Comparison of ENCODE assay signal across 10 cellular contexts in the genomic region with DNA sequence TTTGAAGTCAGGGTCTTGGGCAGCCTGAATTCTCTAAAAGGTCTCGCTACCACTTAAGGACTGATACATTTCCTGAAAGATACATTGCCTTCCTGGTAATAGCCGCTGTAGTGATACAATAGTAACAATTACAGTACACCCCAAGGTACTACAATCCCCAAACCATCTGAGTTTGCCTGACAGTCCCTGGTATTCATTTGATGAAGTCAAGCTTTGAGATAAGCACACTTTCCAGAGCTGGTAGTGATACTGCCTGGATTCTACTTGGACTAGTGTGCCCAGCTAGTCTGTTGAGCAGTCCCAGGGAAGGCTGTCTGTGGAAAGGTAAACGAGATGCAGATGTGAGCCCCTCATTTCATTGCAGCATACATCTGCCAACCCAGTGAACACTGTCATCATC. TPM values are rescaled to one million over a fixed set of nuclear protein-coding genes. Genes with fewer than 3 reads are reported as not detected.
DNase-seq lines count a peak whose midpoint lies in the region; ATAC-seq, FAIRE-seq and TF ChIP-seq lines count a peak whose summit lies in the region.
"Had no signal": no experiment of that assay in that cellular context is flagged by ENCODE, and none has a peak within 500 bp of the region (broad histone marks: within the 10 kb centered on the region; RNA-seq: fewer than 3 reads in every experiment).

No MANE protein-coding gene starts in this region.

- H3K27ac ChIP-seq in KMS-11 (peak overlapping the region; percentile 15; the same call in 1 of the 2 replicates), keratinocyte (ENCODE audit: control insufficient read depth, insufficient read depth, low read length) (peak overlapping the region; percentile 95), A673 (ENCODE audit: low read depth, low read length, poor library complexity, severe bottlenecking) (no peak overlapping the region)

- no peaks in the 10 kb centered on the region for H4K20me1 ChIP-seq in KMS-11 (ENCODE audit: insufficient read depth)
- no peaks in the 10 kb centered on the region for H4K20me1 ChIP-seq in keratinocyte (ENCODE audit: control insufficient read depth, extremely low read depth, insufficient read depth, low read length)

- CTCF ChIA-PET in A673 (lab: Charles Lee) (interaction anchor here (0.6 kb wide), 1 partner anchor 745 kb away, joined by 3 read pairs; no protein-coding TSS in a partner anchor), GM10248 (lab: Yijun Ruan, JAX) (interaction anchor here (1.4 to 2.0 kb wide), 2 partner anchors 13 to 41 kb away, joined by 4 to 7 read pairs; no protein-coding TSS in a partner anchor)

- no TSS peak for BruUV-seq in A673 (replicated peaks; lab: Mats Ljungman, UMichigan)

- DNase-seq in keratinocyte (ENCODE audit: low read depth, low spot score): no peak
- DNase-seq in A673 (ENCODE audit: low spot score): no peak
- no peak for DNase-seq in OCI-M1 (lab: John Stamatoyannopoulos, UW)
- DNase-seq in NCI-H774 (lab: John Stamatoyannopoulos, UW): no peak
- DNase-seq in GM10248 (ENCODE audit: extremely low spot score): no peak
- DNase-seq: NCI-H187 treated with DMSO at 0.1 percent for 48 hours had no signal

- dilution Hi-C loops in keratinocyte (cut with MboI; ENCODE audit: extremely low pct_ligation_motif_present, low sequenced_read_pairs): no loop called here

- H3K9me1 ChIP-seq in keratinocyte (ENCODE audit: control insufficient read depth, extremely low read depth, insufficient read depth, low read length): no peaks in the 10 kb centered on the region

- ATAC-seq in GM18867 (IDR thresholded peaks at IDR 0.05; ENCODE audit: unreplicated experiment): peak; percentile 22
- ATAC-seq in GM21825 (IDR thresholded peaks at IDR 0.05; ENCODE audit: unreplicated experiment): peak; percentile 5

- H3K9me3 ChIP-seq in keratinocyte (ENCODE audit: control insufficient read depth, low read depth, low read length) (no peaks in the 10 kb centered on the region), A673 (ENCODE audit: low read depth, low read length, poor library complexity, severe bottlenecking) (no peaks in the 10 kb centered on the region)

- POLR2A ChIA-PET in A673 (lab: Charles Lee; ENCODE audit: low non-redundant PET) (no interaction called here), GM10248 (lab: Yijun Ruan, JAX) (no interaction called here)

- H3K36me3 ChIP-seq in KMS-11 (ENCODE audit: insufficient read depth): no peaks in the 10 kb centered on the region
- no peaks in the 10 kb centered on the region for H3K36me3 ChIP-seq in keratinocyte (ENCODE audit: control insufficient read depth in 2 of 2, extremely low read depth in 1 of 2, insufficient read depth in 2 of 2, low read length in 2 of 2)
- H3K36me3 ChIP-seq in A673 (ENCODE audit: insufficient read depth, low read length, poor library complexity, severe bottlenecking): no peaks in the 10 kb centered on the region

- H3K4me3 ChIP-seq in KMS-11 (IDR thresholded peaks at IDR 0.05; ENCODE audit: insufficient read depth, low read depth, low read length) (no peak overlapping the region), keratinocyte (ENCODE audit: control insufficient read depth in 2 of 3, extremely low read depth in 1 of 3, insufficient read depth in 2 of 3, low read depth in 1 of 3, low read length in 3 of 3) (peak overlapping the region in 1 of 3 experiments; percentile 29), A673 (ENCODE audit: low read depth, low read length, poor library complexity, severe bottlenecking) (no peak overlapping the region)

- no peaks in the 10 kb centered on the region for H3K79me2 ChIP-seq in KMS-11 (ENCODE audit: insufficient read depth, low read depth)
- no peaks in the 10 kb centered on the region for H3K79me2 ChIP-seq in keratinocyte (ENCODE audit: control insufficient read depth, insufficient read depth, low read length)

- H3K27me3 ChIP-seq in KMS-11 (ENCODE audit: insufficient read depth, low read depth) (no peaks in the 10 kb centered on the region), keratinocyte (ENCODE audit: control insufficient read depth, extremely low read depth, insufficient read depth, low read length) (no peaks in the 10 kb centered on the region), A673 (replicated peaks; ENCODE audit: insufficient read depth, low read depth, low read length, poor library complexity) (no peaks in the 10 kb centered on the region)

- H3K4me2 ChIP-seq in KMS-11: peak overlapping the region; percentile 38; the same call in 1 of the 2 replicates
- H3K4me2 ChIP-seq in keratinocyte (ENCODE audit: control insufficient read depth, extremely low read depth, insufficient read depth, low read depth, low read length): peak overlapping the region; percentile 77

- no peak overlapping the region for H2AFZ ChIP-seq in KMS-11 (ENCODE audit: low read depth)
- H2AFZ ChIP-seq in keratinocyte (ENCODE audit: control insufficient read depth, low read length): no peak overlapping the region

- peak; percentile 23 for FAIRE-seq in keratinocyte (lab: Jason Lieb, UNC)

- intact Hi-C loops in A673 (cut with micrococcal nuclease; ENCODE audit: unreplicated experiment): no loop called here

- TF ChIP-seq CTCF in KMS-11 (conservative IDR thresholded peaks at IDR 0.05; ENCODE audit: low read depth, low read length): no peak
- TF ChIP-seq CTCF in keratinocyte (optimal IDR thresholded peaks at IDR 0.05 in 1 of 3, IDR thresholded peaks at IDR 0.05 in 1 of 3, conservative IDR thresholded peaks at IDR 0.05 in 1 of 3; ENCODE audit: extremely low read depth in 1 of 3, insufficient read depth in 2 of 3, low read length in 3 of 3): no peak
- no peak for TF ChIP-seq CTCF in A673 (conservative IDR thresholded peaks at IDR 0.05; ENCODE audit: low read depth, low read length)
- no peak for TF ChIP-seq CTCF in GM10248 (IDR thresholded peaks at IDR 0.05; ENCODE audit: control extremely low read depth, extremely low read depth, low read depth, missing control alignments)

- H3K4me1 ChIP-seq in KMS-11 (ENCODE audit: low read depth, poor library complexity, severe bottlenecking): peaks cover 49% of the 10 kb centered on the region
- peaks cover 98% of the 10 kb centered on the region for H3K4me1 ChIP-seq in keratinocyte (ENCODE audit: control insufficient read depth, extremely low read depth, insufficient read depth, low read length)
- peaks cover 29% of the 10 kb centered on the region for H3K4me1 ChIP-seq in A673 (ENCODE audit: insufficient read depth, low read length, poor library complexity, severe bottlenecking)

- no peak overlapping the region for H3K9ac ChIP-seq in KMS-11
- peak overlapping the region; percentile 74 for H3K9ac ChIP-seq in keratinocyte (ENCODE audit: control insufficient read depth, extremely low read depth, insufficient read depth, low read length)

RNA-seq across cellular contexts. Expression of gene ITGB6, which starts 24.4 kb away (rescaled TPM):
- 174 to 197 TPM (median 183 TPM) in 3 replicates for polyA plus RNA-seq in keratinocyte
- polyA plus RNA-seq in keratinocyte (2011; ENCODE audit: low read depth): 7.3 TPM
- polyA plus RNA-seq in keratinocyte (2011; cell fraction: cytosol; rRNA removed): 39.0 and 68.3 TPM in 2 replicates
- 324 and 400 TPM in 2 replicates for polyA plus RNA-seq in keratinocyte (2011; cell fraction: nucleus; rRNA removed)
- polyA plus RNA-seq in keratinocyte (2012; ENCODE audit: low replicate concordance): 15.1 and 117 TPM in 2 replicates
- 102 to 255 TPM (median 248 TPM) in 3 replicates for polyA minus RNA-seq in keratinocyte
- 108 TPM for polyA minus RNA-seq in keratinocyte (2011; cell fraction: cytosol; rRNA and poly(A)+ RNA removed)
- 418 and 705 TPM in 2 replicates for polyA minus RNA-seq in keratinocyte (2011; cell fraction: nucleus; rRNA and poly(A)+ RNA removed)
- total RNA-seq in A673 (2021): not detected in 2 replicates
- total RNA-seq: T-helper 1 cell treated with Interleukin-12 subunit alpha and Interleukin-12 subunit beta and Interleukin-4 antibody, amounts not matched to agents 30 ng/mL and 1 ng/mL, for 36 hours had no signal
